Comparison of ENCODE assay signal across 8 cellular contexts in the genomic region with DNA sequence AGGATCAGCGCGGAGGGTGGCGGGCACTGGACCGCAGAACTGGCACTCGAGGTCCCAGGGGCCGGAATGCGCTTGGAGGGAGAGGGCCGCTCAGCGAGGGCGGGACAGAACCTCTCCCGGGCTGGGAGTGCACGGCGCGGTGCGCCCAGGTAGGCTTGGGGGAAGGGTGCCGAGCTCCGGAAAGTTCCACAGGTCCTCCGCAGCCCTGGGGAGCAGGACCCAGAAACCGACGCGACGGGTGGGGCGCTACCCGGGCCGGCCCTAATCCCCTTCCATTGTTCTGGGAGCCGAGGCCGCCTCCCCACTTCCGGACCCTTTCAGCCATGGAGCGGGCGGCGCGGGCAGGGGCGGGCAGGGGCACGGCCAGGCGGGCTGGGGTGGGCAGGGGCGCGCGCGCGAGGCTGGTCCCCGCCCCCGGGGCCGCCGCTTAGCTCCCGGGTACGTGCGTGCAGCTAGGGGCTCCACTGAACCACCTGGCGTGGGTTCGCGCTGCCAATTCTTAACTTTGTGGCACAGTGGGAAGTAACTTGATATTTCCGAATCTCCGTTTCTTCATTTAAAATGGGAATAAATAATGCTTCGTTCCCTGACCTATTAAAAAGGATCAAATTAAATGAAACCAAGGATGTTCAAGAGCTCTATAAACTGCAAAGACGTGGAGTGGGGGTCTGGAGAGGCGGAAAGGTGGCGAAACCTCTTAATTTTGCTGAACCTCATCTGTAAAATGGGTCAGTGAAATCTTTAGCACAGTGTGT. TPM values are rescaled to one million over a fixed set of nuclear protein-coding genes. Genes with fewer than 3 reads are reported as not detected.
DNase-seq lines count a peak whose midpoint lies in the region; ATAC-seq and TF ChIP-seq lines count a peak whose summit lies in the region.

No MANE protein-coding gene starts in this region.

- H2BK12ac ChIP-seq in H9 (ENCODE audit: insufficient read length, low read depth, low read length) = no peak overlapping the region

- no peaks in the 10 kb centered on the region for H3K9me3 ChIP-seq in H9 (ENCODE audit: control insufficient read depth, low read depth, low read length)

- peaks cover 5% of the 10 kb centered on the region for H3K23me2 ChIP-seq in H9 (ENCODE audit: insufficient read length, low read depth, low read length, poor library complexity, severe bottlenecking)

- H3K4ac ChIP-seq in H9 (ENCODE audit: low read depth, low read length) = no peak overlapping the region

- no peaks in the 10 kb centered on the region for H4K20me1 ChIP-seq in H9 (ENCODE audit: control insufficient read depth, insufficient read depth, insufficient read length)

- H3K27ac Mint-ChIP-seq in H9 (no peak overlapping the region), T-cell (no peak overlapping the region)

- H3K27ac ChIP-seq in H9 (ENCODE audit: insufficient read length, low read depth, low read length) = no peak overlapping the region
- no peak overlapping the region for H3K27ac ChIP-seq in dorsolateral prefrontal cortex

- H2AFZ ChIP-seq in H9 (ENCODE audit: low read length) = no peak overlapping the region

- no peak overlapping the region for H2BK15ac ChIP-seq in H9 (ENCODE audit: low read depth, low read length)

- peak overlapping the region; percentile 81 for H3K4me2 ChIP-seq in H9 (ENCODE audit: insufficient read depth, insufficient read length, low read length)

- POLR2A ChIA-PET in T-cell (lab: Charles Lee) = no interaction called here

- CTCF ChIA-PET in T-cell (lab: Charles Lee) = interaction anchor here in 1 of 2 donors (0.6 to 0.8 kb wide), 2 partner anchors 18 to 24 kb away, joined by 4 read pairs; no protein-coding TSS in a partner anchor

- no peaks in the 10 kb centered on the region for H3K9me3 Mint-ChIP-seq in H9
- H3K9me3 Mint-ChIP-seq in T-cell = no peaks in the 10 kb centered on the region

- ATAC-seq in T-cell (replicated peaks in 1 of 4) = peak in 2 of 4 experiments; percentile 16 to 36
- peak; percentile 53 for ATAC-seq in left ventricle myocardium superior
- no peak for ATAC-seq in GM18909 (IDR thresholded peaks at IDR 0.05; ENCODE audit: poor library complexity, unreplicated experiment)

- peak overlapping the region; percentile 77 for H3K14ac ChIP-seq in H9 (ENCODE audit: insufficient read depth, low read length)

- no peak overlapping the region for H3K23ac ChIP-seq in H9 (ENCODE audit: insufficient read length, low read depth, low read length)

- peak overlapping the region in 18 of 59 donors; percentile 3 to 45 (median 28) for H3K4me3 ChIP-seq in dorsolateral prefrontal cortex

- no peak overlapping the region for H2BK5ac ChIP-seq in H9 (ENCODE audit: insufficient read length, low read length)

- no peak overlapping the region for H3K18ac ChIP-seq in H9 (ENCODE audit: insufficient read length, low read depth, low read length)

- H3K4me1 Mint-ChIP-seq in H9 (peaks cover 27 to 32% of the 10 kb centered on the region in 2 experiments), T-cell (peaks cover 7 to 12% (median 11%) of the 10 kb centered on the region in 3 donors)

- no peak overlapping the region for H3T11ph ChIP-seq in H9 (ENCODE audit: low read length)

- no peak overlapping the region for H4K91ac ChIP-seq in H9 (ENCODE audit: insufficient read length, low read depth, low read length)

- H3K4me3 Mint-ChIP-seq in H9 (peak overlapping the region; percentile 68 to 85), T-cell (peak overlapping the region in 2 of 3 donors; percentile 22 to 76)

- no peak overlapping the region for H2AK5ac ChIP-seq in H9 (ENCODE audit: insufficient read length, low read length)

- TF ChIP-seq CTCF in H9 (conservative IDR thresholded peaks at IDR 0.05) = no peak
- TF ChIP-seq CTCF in dorsolateral prefrontal cortex (IDR thresholded peaks at IDR 0.05 in 54 of 56, conservative IDR thresholded peaks at IDR 0.05 in 2 of 56; ENCODE audit: low read depth in 1 of 56, partially characterized antibody in 56 of 56) = no peak

- intact Hi-C loops in left ventricle myocardium superior (cut with micrococcal nuclease) (no loop called here), dorsolateral prefrontal cortex (cut with DNase I) (no loop called here)

- H3K4me1 ChIP-seq in H9 (ENCODE audit: insufficient read depth, low read length) = no peaks in the 10 kb centered on the region; the same call in 1 of the 2 replicates

- peak; percentile 58 for DNase-seq in H9
- DNase-seq in T-cell = no peak
- no peak for DNase-seq in left ventricle myocardium superior
- peak; percentile 56 for DNase-seq in retina
- no peak for DNase-seq in cerebellar nuclear complex (lab: John Stamatoyannopoulos, UW)
- no peak for DNase-seq in dorsolateral prefrontal cortex
- no peak for DNase-seq in HCEC 1CT

- H3K56ac ChIP-seq in H9 (ENCODE audit: insufficient read length, low read depth, low read length) = no peak overlapping the region

- no CpG with 5 or more reads among the region's 56 CpGs for WGBS in H9 (ENCODE audit: extremely low coverage, insufficient read length, low lambda C conversion rate)

- H3K9ac ChIP-seq in H9 (ENCODE audit: extremely low read depth, insufficient read length, low read length) = no peak overlapping the region

- no peaks in the 10 kb centered on the region for H3K79me2 ChIP-seq in H9 (ENCODE audit: insufficient read depth, low read length)

- no peak overlapping the region for H2BK120ac ChIP-seq in H9 (ENCODE audit: low read depth, low read length, poor library complexity, severe bottlenecking)

- no peaks in the 10 kb centered on the region for H3K79me1 ChIP-seq in H9 (ENCODE audit: insufficient read depth, low read depth, low read length, poor library complexity, severe bottlenecking)

- H4K5ac ChIP-seq in H9 (ENCODE audit: insufficient read length, low read depth, low read length) = no peak overlapping the region

- H2BK20ac ChIP-seq in H9 (ENCODE audit: low read depth, low read length, poor library complexity, severe bottlenecking) = no peak overlapping the region

- no peak overlapping the region for H4K8ac ChIP-seq in H9 (replicated peaks; ENCODE audit: insufficient read length, low read depth, low read length)

- H3K36me3 Mint-ChIP-seq in H9 (ENCODE audit: insufficient read depth in 1 of 3, low read depth in 3 of 3) (no peaks in the 10 kb centered on the region), T-cell (peaks cover 4% of the 10 kb centered on the region)

- H3K27me3 Mint-ChIP-seq in H9 (ENCODE audit: low read depth) (peaks cover 46% of the 10 kb centered on the region), T-cell (peaks cover 62 to 76% of the 10 kb centered on the region in 2 donors)

- H3K27me3 ChIP-seq in H9 (ENCODE audit: insufficient read depth, low read length) (no peaks in the 10 kb centered on the region; the same call in 1 of the 2 replicates), dorsolateral prefrontal cortex (peaks cover 0 to 46% (median 23%) of the 10 kb centered on the region in 45 donors)

RNA-seq across cellular contexts. Expression of a gene that starts 20.7 kb away (rescaled TPM):
- total RNA-seq in H9 (2021) (0.66 and 1.0 TPM in 2 replicates), T-cell (10 to 100 TPM in 1 of 5 donors, 1 to 10 TPM in 3, under 1 TPM in 1; 0.58 to 13.1 (median 1.8) TPM), left ventricle myocardium superior (2.9 TPM), dorsolateral prefrontal cortex (1 to 10 TPM in 26 of 120 experiments, under 1 TPM in 85, not detected in 9; 0.12 to 4.0 (median 0.62) TPM)

RNA-seq across cellular contexts. Expression of a gene that starts 53.9 kb away (rescaled TPM):
- 0.22 and 0.72 TPM in 2 replicates for total RNA-seq in H9 (2021)
- total RNA-seq in T-cell = 100 to 1,000 TPM in 1 of 5 donors, 10 to 100 TPM in 4; 67.1 to 124 (median 71.7) TPM
- 0.92 TPM for total RNA-seq in left ventricle myocardium superior
- total RNA-seq in dorsolateral prefrontal cortex = 1 to 10 TPM in 52 of 120 experiments, under 1 TPM in 48, not detected in 20; 0.16 to 4.1 (median 1.0) TPM

Comparison
In these comparisons a context has a peak if more than half of its experiments do, and no peak if none do; other contexts are left out.
1. DNase-seq: peak in H9 (single experiment) and retina (single experiment); none in T-cell (0 of 34), left ventricle myocardium superior (single experiment), cerebellar nuclear complex (0 of 2), dorsolateral prefrontal cortex (0 of 10) and HCEC 1CT (single experiment).
2. RNA of a gene that starts 53.9 kb away (total RNA-seq): 67.1 to 124 TPM in T-cell; 0.92 TPM in left ventricle myocardium superior (single experiment), 0.16 to 4.1 TPM in dorsolateral prefrontal cortex and 0.22 to 0.72 TPM in H9; every median in the first group is over 10 times any median in the second.